13 cellular contexts compared by ENCODE assay signal in genomic region chr9:124213396-124213795, GRCh38.
"Had no signal": no experiment of that assay in that cellular context is flagged by ENCODE, and none has a peak within 500 bp of the region (broad histone marks: within the 10 kb centered on the region; RNA-seq: fewer than 3 reads in every experiment).

No MANE protein-coding gene starts in this region.

- H3K36me3 ChIP-seq: adrenal gland, cardiac muscle cell, left lung, ovary, tibial nerve had no signal

- H3K27me3 Mint-ChIP-seq: activated CD4-positive, alpha-beta T cell treated with anti-CD3 and anti-CD28 coated beads, Interleukin-2, amount 10 ng/mL, durations not matched to agents 24 days and 14 days; activated T-helper 17 cell treated with anti-CD3 and anti-CD28 coated beads, Interleukin-2, amount 50 U/mL, for 72 hours had no signal

- H3K27ac Mint-ChIP-seq: activated naive CD4-positive, alpha-beta T cell treated with anti-CD3 and anti-CD28 coated beads, Interleukin-2, amount 10 ng/mL, durations not matched to agents 7 days and 5 days; activated T-helper 17 cell treated with anti-CD3 and anti-CD28 coated beads, Interleukin-2, amount 50 U/mL, for 72 hours had no signal

- H3K27ac ChIP-seq: adrenal gland, cardiac muscle cell, dorsolateral prefrontal cortex, ovary, tibial nerve had no signal

- H3K27me3 ChIP-seq: adrenal gland, cardiac muscle cell, dorsolateral prefrontal cortex, left lung, ovary, tibial nerve had no signal

- H3K4me3 ChIP-seq: adrenal gland, cardiac muscle cell, dorsolateral prefrontal cortex, left lung, ovary, tibial nerve had no signal

- H3K9me3 Mint-ChIP-seq: activated CD4-positive, alpha-beta T cell treated with anti-CD3 and anti-CD28 coated beads, Interleukin-2, amount 10 ng/mL, durations not matched to agents 24 days and 14 days; activated naive CD4-positive, alpha-beta T cell treated with anti-CD3 and anti-CD28 coated beads, Interleukin-2, amount 10 ng/mL, durations not matched to agents 7 days and 5 days; activated T-helper 17 cell treated with anti-CD3 and anti-CD28 coated beads, Interleukin-2, amount 50 U/mL, for 72 hours had no signal

- DNase-seq: activated CD4-positive, alpha-beta T cell treated with anti-CD3 and anti-CD28 coated beads, Interleukin-2, amount 10 ng/mL, durations not matched to agents 24 days and 14 days; activated CD4-positive, CD25-positive, alpha-beta regulatory T cell; activated naive CD4-positive, alpha-beta T cell treated with anti-CD3 and anti-CD28 coated beads, Interleukin-2, amount 10 ng/mL, durations not matched to agents 7 days and 5 days; adrenal gland; mesendoderm; ovary; stimulated activated CD4-positive, alpha-beta T cell treated with anti-CD3 and anti-CD28 coated beads, Interleukin-12 subunit alpha, Interleukin-12 subunit beta, amount 100 ng/mL, for 4 hours; stimulated activated CD4-positive, alpha-beta T cell treated with anti-CD3 and anti-CD28 coated beads, Interleukin-2, amount 100 ng/mL, for 24 hours had no signal

- H3K9me3 ChIP-seq: adrenal gland, left lung, ovary, tibial nerve had no signal

- ATAC-seq: activated T-helper 17 cell treated with anti-CD3 and anti-CD28 coated beads, Interleukin-2, amount 50 U/mL, for 72 hours; left lung had no signal

- H3K36me3 Mint-ChIP-seq: activated naive CD4-positive, alpha-beta T cell treated with anti-CD3 and anti-CD28 coated beads, Interleukin-2, amount 10 ng/mL, durations not matched to agents 7 days and 5 days had no signal

- H3K4me3 Mint-ChIP-seq: activated CD4-positive, alpha-beta T cell treated with anti-CD3 and anti-CD28 coated beads, Interleukin-2, amount 10 ng/mL, durations not matched to agents 24 days and 14 days; activated naive CD4-positive, alpha-beta T cell treated with anti-CD3 and anti-CD28 coated beads, Interleukin-2, amount 10 ng/mL, durations not matched to agents 7 days and 5 days had no signal
